Comparison of ENCODE assay signal across 14 cellular contexts in genomic region chr3:108806316-108806715, GRCh38. TPM values are rescaled to one million over a fixed set of nuclear protein-coding genes. Genes with fewer than 3 reads are reported as not detected.
DNase-seq lines count a peak whose midpoint lies in the region; ATAC-seq and TF ChIP-seq lines count a peak whose summit lies in the region.
"Had no signal": no experiment of that assay in that cellular context is flagged by ENCODE, and none has a peak within 500 bp of the region (broad histone marks: within the 10 kb centered on the region; RNA-seq: fewer than 3 reads in every experiment).

No MANE protein-coding gene starts in this region.

- H4K20me1 ChIP-seq in GM23338 (replicated peaks; ENCODE audit: insufficient read depth): no peaks in the 10 kb centered on the region
- H4K20me1 ChIP-seq: BLaER1 treated with 17β-estradiol and CSF1 and Interleukin-3, amounts not matched to agents 10 nM and 100 nM had no signal

- intact Hi-C loops in thyroid gland (cut with DNase I) (no loop called here), left ventricle myocardium superior (cut with micrococcal nuclease) (no loop called here)

- no peak for TF ChIP-seq POLR2A in thyroid gland (IDR thresholded peaks at IDR 0.05)

- H3K27ac ChIP-seq in KOPT-K1 (ENCODE audit: low read depth, low read length, poor library complexity, severe bottlenecking): peak overlapping the region; percentile 66
- H3K27ac ChIP-seq in GM23338 (ENCODE audit: low read depth): no peak overlapping the region
- no peak overlapping the region for H3K27ac ChIP-seq in thyroid gland
- H3K27ac ChIP-seq: body of pancreas had no signal

- H3K4me1 ChIP-seq in GM23338 (ENCODE audit: insufficient read depth) (no peaks in the 10 kb centered on the region), thyroid gland (no peaks in the 10 kb centered on the region)
- H3K4me1 ChIP-seq: body of pancreas had no signal

- H3K27me3 ChIP-seq in GM23338 (ENCODE audit: insufficient read depth) (no peaks in the 10 kb centered on the region), thyroid gland (no peaks in the 10 kb centered on the region)
- H3K27me3 ChIP-seq: BLaER1 treated with 17β-estradiol and CSF1 and Interleukin-3, amounts not matched to agents 10 nM and 100 nM; body of pancreas had no signal

- POLR2A ChIA-PET in HEK293T (lab: Yijun Ruan, JAX): no interaction called here

- H3K4me1 Mint-ChIP-seq in central memory CD8-positive, alpha-beta T cell: peaks cover 26% of the 10 kb centered on the region
- no peaks in the 10 kb centered on the region for H3K4me1 Mint-ChIP-seq in GM23338

- H3K4me3 ChIP-seq in GM23338 (no peak overlapping the region), thyroid gland (replicated peaks in 1 of 3) (no peak overlapping the region)
- H3K4me3 ChIP-seq: BLaER1 treated with 17β-estradiol and CSF1 and Interleukin-3, amounts not matched to agents 10 nM and 100 nM; body of pancreas had no signal

- CTCF ChIA-PET in HEK293T (lab: Yijun Ruan, JAX): no interaction called here

- H3F3A ChIP-seq in GM23338 (replicated peaks; ENCODE audit: low read depth): no peaks in the 10 kb centered on the region

- DNase-seq in CD1c-positive myeloid dendritic cell (ENCODE audit: extremely low spot score) (peak; percentile 5), GM23338 (ENCODE audit: low spot score) (no peak), HEK293T (ENCODE audit: extremely low spot score) (no peak), thyroid gland (no peak), left ventricle myocardium superior (no peak)
- peak in 1 of 2 donors; percentile 66 for DNase-seq in central memory CD8-positive, alpha-beta T cell (ENCODE audit: low spot score in 2 of 2)
- DNase-seq: GF-D8, NCI-H2081 treated with DMSO at 0.1 percent for 48 hours, nucleus accumbens had no signal

- H3K9me2 ChIP-seq in GM23338 (ENCODE audit: insufficient read depth): no peaks in the 10 kb centered on the region

- WGBS in thyroid gland, 2 donors: 77 to 80% methylated on average over 4 of the region's 4 CpGs

- H3K27me3 Mint-ChIP-seq in central memory CD8-positive, alpha-beta T cell: no peaks in the 10 kb centered on the region
- H3K27me3 Mint-ChIP-seq in GM23338 (ENCODE audit: insufficient read depth, low read depth, poor library complexity): no peaks in the 10 kb centered on the region

- H3K36me3 Mint-ChIP-seq in central memory CD8-positive, alpha-beta T cell (ENCODE audit: insufficient read depth): peaks cover 6% of the 10 kb centered on the region
- no peaks in the 10 kb centered on the region for H3K36me3 Mint-ChIP-seq in GM23338 (ENCODE audit: low read depth)

- H3K4me3 Mint-ChIP-seq in central memory CD8-positive, alpha-beta T cell: peak overlapping the region; percentile 47
- no peak overlapping the region for H3K4me3 Mint-ChIP-seq in GM23338

- peaks cover 20% of the 10 kb centered on the region for H3K9me3 Mint-ChIP-seq in central memory CD8-positive, alpha-beta T cell
- H3K9me3 Mint-ChIP-seq in GM23338: no peaks in the 10 kb centered on the region

- H3K27ac Mint-ChIP-seq in central memory CD8-positive, alpha-beta T cell (ENCODE audit: low read depth): peak overlapping the region; percentile 94
- H3K27ac Mint-ChIP-seq in GM23338: no peak overlapping the region

- H3K4me2 ChIP-seq in GM23338: no peak overlapping the region

- H3K79me2 ChIP-seq in GM23338 (replicated peaks; ENCODE audit: insufficient read depth): no peaks in the 10 kb centered on the region

- TF ChIP-seq CTCF in GM23338 (conservative IDR thresholded peaks at IDR 0.05; ENCODE audit: low read depth in 2 of 2) (no peak), thyroid gland (IDR thresholded peaks at IDR 0.05) (no peak)

- H2AFZ ChIP-seq in GM23338: no peak overlapping the region

- H3K36me3 ChIP-seq in KOPT-K1 (ENCODE audit: insufficient read depth, low read length): no peaks in the 10 kb centered on the region
- H3K36me3 ChIP-seq in GM23338 (ENCODE audit: insufficient read depth): no peaks in the 10 kb centered on the region
- no peaks in the 10 kb centered on the region for H3K36me3 ChIP-seq in thyroid gland
- H3K36me3 ChIP-seq: BLaER1 treated with 17β-estradiol and CSF1 and Interleukin-3, amounts not matched to agents 10 nM and 100 nM had no signal

- ATAC-seq in GM18498 (IDR thresholded peaks at IDR 0.05; ENCODE audit: unreplicated experiment) (peak; percentile 60), GM23338 (no peak), left ventricle myocardium superior (no peak)
- ATAC-seq in central memory CD8-positive, alpha-beta T cell (replicated peaks; ENCODE audit: extremely low read depth, poor library complexity, severe bottlenecking): peak; percentile 97
- ATAC-seq: body of pancreas had no signal

- H3K9me3 ChIP-seq in KOPT-K1 (ENCODE audit: insufficient read depth, low read length, poor library complexity, severe bottlenecking) (peaks cover 9% of the 10 kb centered on the region), thyroid gland (no peaks in the 10 kb centered on the region)
- H3K9me3 ChIP-seq: BLaER1 treated with 17β-estradiol and CSF1 and Interleukin-3, amounts not matched to agents 10 nM and 100 nM; body of pancreas had no signal

TF ChIP-seq in GM23338, 12 proteins besides CTCF, POLR2A, EP300 and RAD21 (continues in another document):
- TF ChIP-seq REST (IDR thresholded peaks at IDR 0.05; ENCODE audit: unreplicated experiment): no peak

TF ChIP-seq in HEK293T, 16 proteins besides CTCF, POLR2A, EP300 and RAD21:
- no peak for TF ChIP-seq ZNF384 (IDR thresholded peaks at IDR 0.05)
- TF ChIP-seq TARDBP (IDR thresholded peaks at IDR 0.05): no peak
- no peak for TF ChIP-seq NFRKB (IDR thresholded peaks at IDR 0.05)
- TF ChIP-seq FOXK2 (IDR thresholded peaks at IDR 0.05): no peak
- no peak for TF ChIP-seq FOXA1 (IDR thresholded peaks at IDR 0.05)
- TF ChIP-seq SUZ12 (IDR thresholded peaks at IDR 0.05): no peak
- no peak for TF ChIP-seq L3MBTL2 (conservative IDR thresholded peaks at IDR 0.05)
- TF ChIP-seq BHLHE40 (IDR thresholded peaks at IDR 0.05; ENCODE audit: borderline replicate concordance): no peak
- no peak for TF ChIP-seq LEF1 (IDR thresholded peaks at IDR 0.05; ENCODE audit: borderline replicate concordance)
TF ChIP-seq in HEK293T: peak in this region for 0.

RNA-seq across cellular contexts. Expression of gene TRAT1, which starts 16.3 kb away (rescaled TPM):
- not detected in 2 replicates for total RNA-seq in GM23338 (2014; rRNA removed; shearing (Covaris generic))
- polyA plus RNA-seq in GM23338 (2016; fragmentation: Nextera tagmentation; extraction: Ambion mirVana): not detected in 2 replicates
- total RNA-seq in thyroid gland (1 to 10 TPM in 2 of 4 donors, under 1 TPM in 1, not detected in 1; 0.56 to 1.6 (median 1.3) TPM), left ventricle myocardium superior (not detected)
- total RNA-seq: body of pancreas, SK-MEL-5 had no signal

RNA-seq across cellular contexts. Expression of gene RETNLB, which starts 49.1 kb away (rescaled TPM):
- total RNA-seq in GM23338 (2014; rRNA removed; shearing (Covaris generic)): not detected in 2 replicates
- not detected in 2 replicates for polyA plus RNA-seq in GM23338 (2016; fragmentation: Nextera tagmentation; extraction: Ambion mirVana)
- not detected for total RNA-seq in thyroid gland
- total RNA-seq in left ventricle myocardium superior: not detected
- total RNA-seq: body of pancreas, SK-MEL-5 had no signal

Comparison
In these comparisons a context has a peak if more than half of its experiments do, and no peak if none do; other contexts are left out.
1. ATAC-seq: peak in GM18498 (single experiment) and central memory CD8-positive, alpha-beta T cell (single experiment); none in GM23338 (single experiment) and left ventricle myocardium superior (single experiment).